18 cellular contexts compared by ENCODE assay signal in genomic region chr9:87392091-87392490, GRCh38.
A peak's percentile ranks its signal among the peaks of the same experiment; 100 is the strongest.
DNase-seq lines count a peak whose midpoint lies in the region; ATAC-seq and TF ChIP-seq lines count a peak whose summit lies in the region.
"Had no signal": no experiment of that assay in that cellular context is flagged by ENCODE, and none has a peak within 500 bp of the region (broad histone marks: within the 10 kb centered on the region; RNA-seq: fewer than 3 reads in every experiment).

No MANE protein-coding gene starts in this region.

- 63% methylated on average over 1 of the region's 2 CpGs for WGBS in mesenchymal stem cell

- H3K4me1 Mint-ChIP-seq in WTC11: peaks cover 64% of the 10 kb centered on the region
- no peaks in the 10 kb centered on the region for H3K4me1 Mint-ChIP-seq in naive thymus-derived CD4-positive, alpha-beta T cell
- H3K4me1 Mint-ChIP-seq: CD14-positive monocyte; CD4-positive, alpha-beta memory T cell had no signal

- H3K9ac ChIP-seq in mesenchymal stem cell (ENCODE audit: low read length) (no peak overlapping the region), MM.1S (ENCODE audit: low read length) (no peak overlapping the region)
- H3K9ac ChIP-seq: BLaER1 had no signal

- H2AFZ ChIP-seq in mesenchymal stem cell (ENCODE audit: low read depth, low read length): no peak overlapping the region
- no peak overlapping the region for H2AFZ ChIP-seq in MM.1S (ENCODE audit: low read length)

- H3K27ac ChIP-seq in mesenchymal stem cell (ENCODE audit: low read length, poor library complexity, severe bottlenecking): peak overlapping the region; percentile 3
- no peak overlapping the region for H3K27ac ChIP-seq in MM.1S (ENCODE audit: low read length)
- H3K27ac ChIP-seq in naive thymus-derived CD4-positive, alpha-beta T cell (ENCODE audit: low read depth, low read length): no peak overlapping the region
- H3K27ac ChIP-seq: BLaER1 had no signal

- H3K4me1 ChIP-seq in mesenchymal stem cell (ENCODE audit: control insufficient read depth, insufficient read depth, low read depth, low read length) (peaks cover 16% of the 10 kb centered on the region), MM.1S (ENCODE audit: low read length) (no peaks in the 10 kb centered on the region)
- H3K4me1 ChIP-seq in naive thymus-derived CD4-positive, alpha-beta T cell (ENCODE audit: control insufficient read depth in 2 of 2, insufficient read depth in 2 of 2, low read length in 2 of 2): no peaks in the 10 kb centered on the region
- H3K4me1 ChIP-seq: BLaER1 had no signal

- no peak overlapping the region for H3K23ac ChIP-seq in mesenchymal stem cell (ENCODE audit: low read length in 2 of 2)

- no peaks in the 10 kb centered on the region for H3K9me3 ChIP-seq in mesenchymal stem cell (ENCODE audit: control insufficient read depth, low read length)
- no peaks in the 10 kb centered on the region for H3K9me3 ChIP-seq in MM.1S (replicated peaks; ENCODE audit: insufficient read depth, low read length)
- H3K9me3 ChIP-seq in naive thymus-derived CD4-positive, alpha-beta T cell (ENCODE audit: control insufficient read depth in 2 of 3, low read length in 3 of 3): no peaks in the 10 kb centered on the region
- H3K9me3 ChIP-seq: BLaER1 had no signal

- no peak for TF ChIP-seq CTCF in WTC11 (IDR thresholded peaks at IDR 0.05)
- TF ChIP-seq CTCF in MM.1S (IDR thresholded peaks at IDR 0.05; ENCODE audit: low read length): no peak

- H3K27me3 Mint-ChIP-seq in WTC11 (ENCODE audit: low read depth): no peaks in the 10 kb centered on the region
- H3K27me3 Mint-ChIP-seq in naive thymus-derived CD4-positive, alpha-beta T cell: peaks cover 2 to 30% (median 14%) of the 10 kb centered on the region in 5 donors

- peaks cover 0 to 15% of the 10 kb centered on the region in 2 experiments for H3K27me3 ChIP-seq in mesenchymal stem cell (ENCODE audit: control insufficient read depth in 1 of 2, insufficient read depth in 1 of 2, low read length in 2 of 2)
- no peaks in the 10 kb centered on the region for H3K27me3 ChIP-seq in MM.1S (replicated peaks; ENCODE audit: insufficient read depth, low read length)
- H3K27me3 ChIP-seq in naive thymus-derived CD4-positive, alpha-beta T cell (ENCODE audit: control insufficient read depth in 2 of 2, insufficient read depth in 2 of 2, low read length in 2 of 2): peaks cover 0 to 3% of the 10 kb centered on the region in 2 donors
- H3K27me3 ChIP-seq: BLaER1 had no signal

- no peaks in the 10 kb centered on the region for H3K79me1 ChIP-seq in mesenchymal stem cell (replicated peaks; ENCODE audit: low read length, poor library complexity, severe bottlenecking)

- peak overlapping the region; percentile 6; the same call in 1 of the 2 replicates for H3K27ac Mint-ChIP-seq in WTC11
- no peak overlapping the region for H3K27ac Mint-ChIP-seq in naive thymus-derived CD4-positive, alpha-beta T cell
- H3K27ac Mint-ChIP-seq: CD14-positive monocyte; CD4-positive, alpha-beta memory T cell; H9 had no signal

- H3K4me2 ChIP-seq in mesenchymal stem cell (ENCODE audit: low read length, poor library complexity, severe bottlenecking) (peak overlapping the region; percentile 6), MM.1S (ENCODE audit: low read depth, low read length) (no peak overlapping the region)
- H3K4me2 ChIP-seq: BLaER1 had no signal

- DNase-seq in M059J (ENCODE audit: low read depth) (peak; percentile 43), WTC11 (ENCODE audit: low spot score) (no peak), foreskin melanocyte (peak; percentile 72), mesenchymal stem cell (no peak), MM.1S (no peak)
- DNase-seq in stimulated activated CD4-positive, alpha-beta T cell treated with anti-CD3 and anti-CD28 coated beads, Interleukin-4, amount 100 ng/mL, for 24 hours: no peak
- no peak for DNase-seq in naive thymus-derived CD4-positive, alpha-beta T cell
- DNase-seq: 8988T; Calu3; CD4-positive, alpha-beta memory T cell; DMS79 treated with DMSO at 0.1 percent for 48 hours; GF-D8; GOT3; H9 had no signal

- no peak overlapping the region for H2BK5ac ChIP-seq in mesenchymal stem cell (ENCODE audit: low read depth, low read length, poor library complexity, severe bottlenecking)

- H3K4me3 ChIP-seq in mesenchymal stem cell (ENCODE audit: insufficient read depth in 1 of 2, low read depth in 1 of 2, low read length in 2 of 2): no peak overlapping the region
- no peak overlapping the region for H3K4me3 ChIP-seq in MM.1S (ENCODE audit: low read length)
- H3K4me3 ChIP-seq in naive thymus-derived CD4-positive, alpha-beta T cell (ENCODE audit: low read length): no peak overlapping the region
- H3K4me3 ChIP-seq: BLaER1 had no signal

- H4K91ac ChIP-seq in mesenchymal stem cell (ENCODE audit: low read length): no peak overlapping the region

- intact Hi-C loops in naive thymus-derived CD4-positive, alpha-beta T cell (cut with micrococcal nuclease): no loop called here

- CTCF ChIA-PET in WTC11 (lab: Charles Lee): no interaction called here
- CTCF ChIA-PET in naive thymus-derived CD4-positive, alpha-beta T cell (lab: Charles Lee): no interaction called here

- H2AK5ac ChIP-seq in mesenchymal stem cell (ENCODE audit: low read length, severe bottlenecking): peak overlapping the region; percentile 89

- H2BK120ac ChIP-seq in mesenchymal stem cell (ENCODE audit: low read depth, low read length): no peak overlapping the region

- no peaks in the 10 kb centered on the region for H3K36me3 ChIP-seq in mesenchymal stem cell (ENCODE audit: control insufficient read depth in 1 of 2, insufficient read depth in 2 of 2, low read depth in 1 of 2, low read length in 2 of 2)
- no peaks in the 10 kb centered on the region for H3K36me3 ChIP-seq in MM.1S (replicated peaks; ENCODE audit: insufficient read depth, low read length)
- no peaks in the 10 kb centered on the region for H3K36me3 ChIP-seq in naive thymus-derived CD4-positive, alpha-beta T cell (ENCODE audit: control insufficient read depth in 2 of 3, insufficient read depth in 3 of 3, low read length in 3 of 3)
- H3K36me3 ChIP-seq: BLaER1 had no signal

- H3K9me3 Mint-ChIP-seq in WTC11: peaks cover 13% of the 10 kb centered on the region
- peaks cover 0 to 11% (median 4%) of the 10 kb centered on the region in 11 donors for H3K9me3 Mint-ChIP-seq in naive thymus-derived CD4-positive, alpha-beta T cell

- ATAC-seq in WTC11 (no peak), HG02678 (IDR thresholded peaks at IDR 0.05; ENCODE audit: unreplicated experiment) (no peak)
- ATAC-seq in naive thymus-derived CD4-positive, alpha-beta T cell: no peak
- ATAC-seq: HepG2 had no signal

- H3K9me2 ChIP-seq in MM.1S (replicated peaks; ENCODE audit: insufficient read depth, low read length): no peaks in the 10 kb centered on the region

- H3K36me3 Mint-ChIP-seq in WTC11: peaks cover 13% of the 10 kb centered on the region
- H3K36me3 Mint-ChIP-seq in naive thymus-derived CD4-positive, alpha-beta T cell: no peaks in the 10 kb centered on the region
- H3K36me3 Mint-ChIP-seq: CD14-positive monocyte; CD4-positive, alpha-beta memory T cell had no signal

- H2BK12ac ChIP-seq in mesenchymal stem cell (ENCODE audit: low read length in 2 of 2): no peak overlapping the region

- H3F3A ChIP-seq in MM.1S (ENCODE audit: insufficient read depth, low read length): no peaks in the 10 kb centered on the region

- no peak overlapping the region for H4K8ac ChIP-seq in mesenchymal stem cell (ENCODE audit: low read length)

- H3K14ac ChIP-seq in mesenchymal stem cell (ENCODE audit: low read length in 2 of 2): no peak overlapping the region

- no peaks in the 10 kb centered on the region for H3K79me2 ChIP-seq in MM.1S (ENCODE audit: low read length)

- no peaks in the 10 kb centered on the region for H4K20me1 ChIP-seq in MM.1S (ENCODE audit: insufficient read depth, low read length)
- H4K20me1 ChIP-seq: BLaER1 had no signal

- H3K4ac ChIP-seq in mesenchymal stem cell (ENCODE audit: low read depth in 1 of 2, low read length in 2 of 2): no peak overlapping the region

- POLR2A ChIA-PET in WTC11 (lab: Charles Lee): no interaction called here
- POLR2A ChIA-PET in naive thymus-derived CD4-positive, alpha-beta T cell (lab: Charles Lee): no interaction called here

- H3K18ac ChIP-seq in mesenchymal stem cell (ENCODE audit: low read depth in 1 of 2, low read length in 2 of 2): no peak overlapping the region

- H3K4me3 Mint-ChIP-seq in WTC11: no peak overlapping the region
- no peak overlapping the region for H3K4me3 Mint-ChIP-seq in naive thymus-derived CD4-positive, alpha-beta T cell
- H3K4me3 Mint-ChIP-seq: CD14-positive monocyte; CD4-positive, alpha-beta memory T cell; H9 had no signal

- no peak overlapping the region for H2BK15ac ChIP-seq in mesenchymal stem cell (ENCODE audit: low read depth, poor library complexity, severe bottlenecking)

TF ChIP-seq in WTC11, 78 proteins besides CTCF, POLR2A, EP300 and RAD21 (continues in another document):
- TF ChIP-seq JUN (CRISPR knock-in tag; IDR thresholded peaks at IDR 0.05) (no peak), GTF2I (CRISPR knock-in tag; conservative IDR thresholded peaks at IDR 0.05) (no peak), TCF7 (CRISPR knock-in tag; IDR thresholded peaks at IDR 0.05; ENCODE audit: low read depth) (no peak), CREM (CRISPR knock-in tag; IDR thresholded peaks at IDR 0.05) (no peak)
- TF ChIP-seq, protein P1, sequence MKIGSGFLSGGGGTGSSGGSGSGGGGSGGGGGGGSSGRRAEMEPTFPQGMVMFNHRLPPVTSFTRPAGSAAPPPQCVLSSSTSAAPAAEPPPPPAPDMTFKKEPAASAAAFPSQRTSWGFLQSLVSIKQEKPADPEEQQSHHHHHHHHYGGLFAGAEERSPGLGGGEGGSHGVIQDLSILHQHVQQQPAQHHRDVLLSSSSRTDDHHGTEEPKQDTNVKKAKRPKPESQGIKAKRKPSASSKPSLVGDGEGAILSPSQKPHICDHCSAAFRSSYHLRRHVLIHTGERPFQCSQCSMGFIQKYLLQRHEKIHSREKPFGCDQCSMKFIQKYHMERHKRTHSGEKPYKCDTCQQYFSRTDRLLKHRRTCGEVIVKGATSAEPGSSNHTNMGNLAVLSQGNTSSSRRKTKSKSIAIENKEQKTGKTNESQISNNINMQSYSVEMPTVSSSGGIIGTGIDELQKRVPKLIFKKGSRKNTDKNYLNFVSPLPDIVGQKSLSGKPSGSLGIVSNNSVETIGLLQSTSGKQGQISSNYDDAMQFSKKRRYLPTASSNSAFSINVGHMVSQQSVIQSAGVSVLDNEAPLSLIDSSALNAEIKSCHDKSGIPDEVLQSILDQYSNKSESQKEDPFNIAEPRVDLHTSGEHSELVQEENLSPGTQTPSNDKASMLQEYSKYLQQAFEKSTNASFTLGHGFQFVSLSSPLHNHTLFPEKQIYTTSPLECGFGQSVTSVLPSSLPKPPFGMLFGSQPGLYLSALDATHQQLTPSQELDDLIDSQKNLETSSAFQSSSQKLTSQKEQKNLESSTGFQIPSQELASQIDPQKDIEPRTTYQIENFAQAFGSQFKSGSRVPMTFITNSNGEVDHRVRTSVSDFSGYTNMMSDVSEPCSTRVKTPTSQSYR (CRISPR knock-in tag; IDR thresholded peaks at IDR 0.05): no peak

Comparison
In these comparisons a context has a peak if more than half of its experiments do, and no peak if none do; other contexts are left out.
1. DNase-seq: peak in M059J (single experiment) and foreskin melanocyte (single experiment); none in WTC11 (single experiment), mesenchymal stem cell (single experiment), MM.1S (single experiment), stimulated activated CD4-positive, alpha-beta T cell treated with anti-CD3 and anti-CD28 coated beads, Interleukin-4, amount 100 ng/mL, for 24 hours (single experiment) and naive thymus-derived CD4-positive, alpha-beta T cell (0 of 9).